In the genomic region with DNA sequence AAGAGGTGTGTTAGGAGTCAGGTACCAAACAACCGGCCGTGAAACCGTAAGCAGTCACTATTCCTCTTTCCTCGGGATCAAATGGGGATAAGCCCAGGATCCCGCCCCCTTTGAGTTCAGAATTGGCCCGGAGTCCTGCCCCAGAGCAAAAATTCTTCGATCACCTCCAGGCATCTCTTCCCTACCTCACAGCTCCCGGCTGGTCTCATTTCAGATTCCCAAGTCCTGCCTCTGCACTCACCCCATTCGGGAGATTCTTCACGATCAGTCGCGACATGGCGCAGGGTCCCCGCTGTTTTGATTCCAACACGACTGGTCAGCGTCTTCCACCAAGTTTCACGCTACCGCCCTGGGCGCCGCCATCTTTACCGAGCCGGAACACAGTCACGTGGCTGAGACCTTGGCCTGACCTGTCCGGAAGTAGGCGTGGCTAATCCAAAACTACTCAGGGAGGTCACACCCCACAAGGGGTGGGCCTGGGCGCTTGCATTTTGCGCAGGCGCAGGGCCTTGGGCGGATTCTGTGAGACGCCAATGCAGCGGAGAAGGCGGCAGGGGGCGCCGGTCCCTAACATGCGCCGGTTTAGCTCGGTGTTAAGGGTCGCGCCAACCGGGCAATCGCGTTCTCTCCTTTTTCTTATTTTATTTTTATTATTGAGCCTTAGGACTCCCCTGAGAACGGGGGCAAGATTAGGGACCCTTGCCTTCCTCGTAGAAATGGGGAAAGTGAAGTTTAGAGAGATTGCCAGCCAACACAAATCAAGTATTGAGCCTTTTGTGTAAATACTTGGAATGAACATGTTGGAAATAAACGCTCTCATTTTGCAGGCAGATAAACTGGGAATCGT, we compare ENCODE assay signal across 8 cellular contexts. TPM values are rescaled to one million over a fixed set of nuclear protein-coding genes. Genes with fewer than 3 reads are reported as not detected.
DNase-seq lines count a peak whose midpoint lies in the region; ATAC-seq and TF ChIP-seq lines count a peak whose summit lies in the region.

TSS of gene RBM19 (minus strand) at position 375 of the 847 bp plus-strand sequence. CDS start at position 277, 98 bp downstream.

- peaks cover 38% of the 10 kb centered on the region for H3K79me2 ChIP-seq in PC-3 (ENCODE audit: low read length)

- H3K36me3 ChIP-seq in PC-3 (ENCODE audit: low read depth, low read length) = peaks cover 12% of the 10 kb centered on the region
- no peaks in the 10 kb centered on the region for H3K36me3 ChIP-seq in mucosa of descending colon (ENCODE audit: low read depth)

- H3K27ac ChIP-seq in PC-3 (ENCODE audit: low read length) = peak within 1 kb of the TSS; percentile 24
- H3K27ac ChIP-seq in epithelial cell of prostate = peak within 1 kb of the TSS; percentile 41

- H3K27me3 ChIP-seq in PC-3 (ENCODE audit: low read length) = peaks cover 13% of the 10 kb centered on the region; the same call in 1 of the 2 replicates

- H3K4me1 ChIP-seq in PC-3 (ENCODE audit: insufficient read depth, low read length) (peaks cover 17% of the 10 kb centered on the region), mucosa of descending colon (ENCODE audit: low read depth) (peaks cover 11% of the 10 kb centered on the region)

- CTCF ChIA-PET in PC-3 (lab: Charles Lee) = interaction anchor here (0.5 to 1.7 kb wide), 4 partner anchors 14 to 1901 kb away, joined by 3 to 6 read pairs (median 4); no protein-coding TSS in a partner anchor

- intact Hi-C loops in PC-3 (cut with micrococcal nuclease) (no loop called here), mucosa of descending colon (cut with DNase I, micrococcal nuclease) (no loop called here)

- no peaks in the 10 kb centered on the region for H3K9me2 ChIP-seq in PC-3 (replicated peaks; ENCODE audit: low read length)

- TSS peak; percentile 83 for BruUV-seq in PC-3 (replicated peaks; lab: Mats Ljungman, UMichigan)

- H3K4me3 ChIP-seq in Jurkat, Clone E6-1 (ENCODE audit: low read length) = peak within 1 kb of the TSS; percentile 98
- peak within 1 kb of the TSS; percentile 93 for H3K4me3 ChIP-seq in PC-3 (ENCODE audit: low read length)
- H3K4me3 ChIP-seq in mucosa of descending colon = peak within 1 kb of the TSS; percentile 52

- no peaks in the 10 kb centered on the region for H3F3A ChIP-seq in PC-3 (ENCODE audit: low read length, unreplicated experiment)

- peak within 1 kb of the TSS; percentile 90 for H3K4me2 ChIP-seq in PC-3 (ENCODE audit: low read length)

- no peaks in the 10 kb centered on the region for H4K20me1 ChIP-seq in PC-3 (ENCODE audit: low read length)

- H3K9ac ChIP-seq in PC-3 (ENCODE audit: low read length) = peak within 1 kb of the TSS; percentile 74

- ATAC-seq in GM21619 (IDR thresholded peaks at IDR 0.05; ENCODE audit: unreplicated experiment) (peak; percentile 91), PC-3 (peak; percentile 96), mucosa of descending colon (peak; percentile 100)

- H3K9me3 ChIP-seq in PC-3 (ENCODE audit: low read length) (no peaks in the 10 kb centered on the region), mucosa of descending colon (no peaks in the 10 kb centered on the region)

- POLR2A ChIA-PET in PC-3 (lab: Charles Lee; ENCODE audit: unreplicated experiment) = interaction anchor here (0.8 kb wide), 1 partner anchor 1216 kb away, joined by 4 read pairs; no protein-coding TSS in a partner anchor

- H2AFZ ChIP-seq in PC-3 (ENCODE audit: low read length) = peak within 1 kb of the TSS; percentile 83

- TF ChIP-seq CTCF in PC-3 (conservative IDR thresholded peaks at IDR 0.05; ENCODE audit: low read depth, low read length) (peak; percentile 93), mucosa of descending colon (IDR thresholded peaks at IDR 0.05) (peak; percentile 93)

- DNase-seq in DMS53 treated with DMSO at 0.1 percent for 48 hours (lab: John Stamatoyannopoulos, UW; ENCODE audit: unreplicated experiment) (peak; percentile 98), PC-3 (peak; percentile 99), activated T-cell treated with anti-CD3 and anti-CD28 coated beads for 48 hours (ENCODE audit: low read depth) (peak; percentile 94), epithelial cell of prostate (ENCODE audit: low read depth, low spot score) (peak; percentile 76), mucosa of descending colon (peak; percentile 97 to 99 (median 98))
- DNase-seq in Jurkat, Clone E6-1 (ENCODE audit: low read depth, low spot score) = peak; percentile 96
- DNase-seq in stimulated activated CD8-positive, alpha-beta memory T cell treated with anti-CD3 and anti-CD28 coated beads, Interleukin-4, amount 100 ng/mL, for 24 hours (ENCODE audit: low read depth) = peak; percentile 95

RNA-seq across cellular contexts. Expression of gene RBM19, which starts in this region (rescaled TPM):
- 24.1 TPM for polyA plus RNA-seq in Jurkat, Clone E6-1 (2012; ENCODE audit: insufficient read depth, insufficient read length)
- total RNA-seq in PC-3 (2014; rRNA removed) (61.7 and 68.0 TPM in 2 replicates), mucosa of descending colon (10 to 100 TPM; 22.5 to 38.4 (median 32.9) TPM)

Comparison
In these comparisons a context has a peak if more than half of its experiments do, and no peak if none do; other contexts are left out.
1. Peak in every context shown above with its lines: DNase-seq, ATAC-seq, H3K4me3 ChIP-seq and H3K27ac ChIP-seq.